Comparison of ENCODE assay signal across 1 cellular context in the genomic region with DNA sequence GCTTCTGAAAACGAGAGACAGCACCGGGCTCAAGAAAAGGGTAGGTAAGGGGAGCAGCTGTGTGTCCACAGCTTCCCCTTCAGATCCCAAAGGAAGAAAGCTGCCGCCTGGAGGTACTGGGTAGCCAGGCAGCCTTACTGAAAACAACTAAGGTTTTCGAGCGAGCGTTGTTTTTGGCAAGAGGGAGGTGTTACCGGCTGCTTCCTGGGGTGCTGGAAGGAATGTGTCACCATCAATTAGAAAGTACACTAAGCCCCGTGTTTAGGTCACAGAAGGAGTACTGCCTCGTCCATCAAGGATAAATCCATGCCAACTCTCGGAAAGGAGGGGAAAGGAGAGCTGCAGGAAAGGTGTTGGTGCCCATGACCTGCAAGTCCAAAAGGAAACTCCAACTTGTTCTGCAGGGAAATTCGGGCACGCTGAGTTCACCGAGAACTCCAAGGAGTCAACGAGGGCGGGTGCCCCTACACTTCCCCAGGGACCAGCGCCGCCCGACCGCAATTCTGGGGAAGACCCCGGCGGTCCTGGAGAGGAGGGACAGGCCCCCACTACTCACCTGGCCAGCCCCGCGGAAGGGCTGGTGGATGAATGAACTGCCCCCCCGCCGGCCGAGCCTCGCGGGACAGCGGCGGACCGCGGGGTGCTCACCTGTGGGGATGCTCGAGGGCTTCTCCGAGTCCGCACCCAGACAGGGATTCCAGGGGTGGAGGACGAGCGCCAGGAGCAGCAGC.
TF ChIP-seq lines count a peak whose summit lies in the region.

No MANE protein-coding gene starts in this region.

TF ChIP-seq in endothelial cell of umbilical vein, 7 proteins besides CTCF, POLR2A, EP300 and RAD21 (continued from another document):
- no peak for TF ChIP-seq EZH2 (IDR thresholded peaks at IDR 0.05; ENCODE audit: borderline replicate concordance, low read depth, low read length, severe bottlenecking)
- TF ChIP-seq GATA2 (IDR thresholded peaks at IDR 0.05; ENCODE audit: insufficient read depth, insufficient read length, low read depth, low read length), result no peak
